Comparison of ENCODE assay signal across 1 cellular context in the genomic region with DNA sequence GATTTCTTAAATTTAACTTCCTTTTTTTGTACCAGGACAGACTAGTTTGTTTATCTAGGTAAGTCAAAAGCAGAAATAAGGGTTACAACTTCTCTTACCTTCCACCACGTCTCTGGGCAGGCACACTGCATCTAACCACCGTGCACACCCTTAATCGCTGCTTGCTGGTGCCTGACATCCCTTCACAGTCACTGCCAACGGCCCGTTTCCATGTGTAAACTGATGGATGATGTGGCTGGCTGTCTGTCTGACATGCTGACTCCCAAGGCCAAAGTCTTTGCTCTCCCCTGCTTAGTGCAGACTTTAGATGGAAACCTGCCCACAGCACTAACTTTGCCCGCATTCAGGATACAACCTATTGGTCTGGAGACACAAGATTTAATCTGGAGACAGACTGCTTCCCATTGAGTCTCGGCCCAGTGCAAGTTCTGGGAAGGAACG.
TF ChIP-seq lines count a peak whose summit lies in the region.

No MANE protein-coding gene starts in this region.

TF ChIP-seq in endothelial cell of umbilical vein, 7 proteins besides CTCF, POLR2A, EP300 and RAD21:
- no peak for TF ChIP-seq EZH2 (IDR thresholded peaks at IDR 0.05; ENCODE audit: borderline replicate concordance, low read depth, low read length, severe bottlenecking)
- TF ChIP-seq MAX (IDR thresholded peaks at IDR 0.05; ENCODE audit: insufficient read depth, insufficient read length): no peak
- no peak for TF ChIP-seq JUN (IDR thresholded peaks at IDR 0.05; ENCODE audit: borderline replicate concordance, insufficient read depth, insufficient read length, low read depth)
- no peak for TF ChIP-seq GATA2 (IDR thresholded peaks at IDR 0.05; ENCODE audit: insufficient read depth, insufficient read length, low read depth, low read length)
- TF ChIP-seq POLR2AphosphoS5 (IDR thresholded peaks at IDR 0.05; ENCODE audit: insufficient read depth, low read depth, low read length): no peak
- no peak for TF ChIP-seq FOS (IDR thresholded peaks at IDR 0.05; ENCODE audit: borderline replicate concordance, insufficient read depth, low read length)
- TF ChIP-seq MYC (IDR thresholded peaks at IDR 0.05; ENCODE audit: low read depth, low read length): no peak
